In genomic region chr3:10321630-10322354, GRCh38 we compare ENCODE assay signal across 3 cellular contexts.
TF ChIP-seq lines count a peak whose summit lies in the region.

No MANE protein-coding gene starts in this region.

TF ChIP-seq in A549, 52 proteins besides CTCF, POLR2A, EP300 and RAD21:
- TF ChIP-seq, protein P1, sequence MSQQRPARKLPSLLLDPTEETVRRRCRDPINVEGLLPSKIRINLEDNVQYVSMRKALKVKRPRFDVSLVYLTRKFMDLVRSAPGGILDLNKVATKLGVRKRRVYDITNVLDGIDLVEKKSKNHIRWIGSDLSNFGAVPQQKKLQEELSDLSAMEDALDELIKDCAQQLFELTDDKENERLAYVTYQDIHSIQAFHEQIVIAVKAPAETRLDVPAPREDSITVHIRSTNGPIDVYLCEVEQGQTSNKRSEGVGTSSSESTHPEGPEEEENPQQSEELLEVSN (IDR thresholded peaks at IDR 0.05; ENCODE audit: borderline replicate concordance, low read depth): no peak
- TF ChIP-seq CHD2 (IDR thresholded peaks at IDR 0.05; ENCODE audit: low read length, partially characterized antibody) (no peak), TP53 (CRISPR knock-in tag; IDR thresholded peaks at IDR 0.05) (no peak), ZC3H11A (IDR thresholded peaks at IDR 0.05) (no peak), ATOH8 (CRISPR knock-in tag; IDR thresholded peaks at IDR 0.05; ENCODE audit: low read depth) (no peak), REST (IDR thresholded peaks at IDR 0.05) (no peak), ZNF302 (CRISPR knock-in tag; IDR thresholded peaks at IDR 0.05) (no peak)
TF ChIP-seq in A549: peak in this region for 0.

TF ChIP-seq in HCT116, 20 proteins besides CTCF, POLR2A, EP300 and RAD21:
- no peak for TF ChIP-seq YY1 (IDR thresholded peaks at IDR 0.05; ENCODE audit: extremely low read depth, insufficient replicate concordance, low read depth, low read length)
- no peak for TF ChIP-seq JUND (IDR thresholded peaks at IDR 0.05)
- TF ChIP-seq POLR2AphosphoS5 (IDR thresholded peaks at IDR 0.05; ENCODE audit: low read depth, low read length): no peak
- TF ChIP-seq ZFX (IDR thresholded peaks at IDR 0.05): no peak
- TF ChIP-seq CEBPB (IDR thresholded peaks at IDR 0.05; ENCODE audit: low read depth): no peak
- TF ChIP-seq, protein P2, sequence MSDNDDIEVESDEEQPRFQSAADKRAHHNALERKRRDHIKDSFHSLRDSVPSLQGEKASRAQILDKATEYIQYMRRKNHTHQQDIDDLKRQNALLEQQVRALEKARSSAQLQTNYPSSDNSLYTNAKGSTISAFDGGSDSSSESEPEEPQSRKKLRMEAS (IDR thresholded peaks at IDR 0.05): no peak
- no peak for TF ChIP-seq SIN3A (IDR thresholded peaks at IDR 0.05; ENCODE audit: low read depth)
- TF ChIP-seq EGR1 (IDR thresholded peaks at IDR 0.05; ENCODE audit: low read depth): no peak
- TF ChIP-seq SP1 (IDR thresholded peaks at IDR 0.05; ENCODE audit: low read depth): no peak
- TF ChIP-seq ATF3 (IDR thresholded peaks at IDR 0.05): no peak
- TF ChIP-seq ZBTB33 (IDR thresholded peaks at IDR 0.05; ENCODE audit: extremely low read depth, insufficient replicate concordance, low read length): no peak
- TF ChIP-seq EZH2 (IDR thresholded peaks at IDR 0.05): no peak
- TF ChIP-seq REST (IDR thresholded peaks at IDR 0.05; ENCODE audit: low read depth): no peak
- no peak for TF ChIP-seq CBX3 (IDR thresholded peaks at IDR 0.05; ENCODE audit: low read depth)
TF ChIP-seq in HCT116: peak in this region for 0.

TF ChIP-seq in GM12878, 131 proteins besides CTCF, POLR2A, EP300 and RAD21:
- TF ChIP-seq DPF2 (IDR thresholded peaks at IDR 0.05) (no peak), RCOR1 (conservative IDR thresholded peaks at IDR 0.05; ENCODE audit: low read depth, low read length) (no peak), GATAD2B (conservative IDR thresholded peaks at IDR 0.05; ENCODE audit: low read depth) (no peak)
- TF ChIP-seq, protein P3, sequence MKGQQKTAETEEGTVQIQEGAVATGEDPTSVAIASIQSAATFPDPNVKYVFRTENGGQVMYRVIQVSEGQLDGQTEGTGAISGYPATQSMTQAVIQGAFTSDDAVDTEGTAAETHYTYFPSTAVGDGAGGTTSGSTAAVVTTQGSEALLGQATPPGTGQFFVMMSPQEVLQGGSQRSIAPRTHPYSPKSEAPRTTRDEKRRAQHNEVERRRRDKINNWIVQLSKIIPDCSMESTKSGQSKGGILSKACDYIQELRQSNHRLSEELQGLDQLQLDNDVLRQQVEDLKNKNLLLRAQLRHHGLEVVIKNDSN (IDR thresholded peaks at IDR 0.05; ENCODE audit: borderline replicate concordance, extremely low read length, insufficient read depth, low read depth, low read length): peak; percentile 2
